In genomic region chr11:66066751-66067150, GRCh38 we compare ENCODE assay signal across 19 cellular contexts. TPM values are rescaled to one million over a fixed set of nuclear protein-coding genes. Genes with fewer than 3 reads are reported as not detected.
A peak's percentile ranks its signal among the peaks of the same experiment; 100 is the strongest.
DNase-seq lines count a peak whose midpoint lies in the region; ATAC-seq and TF ChIP-seq lines count a peak whose summit lies in the region.
"Had no signal": no experiment of that assay in that cellular context is flagged by ENCODE, and none has a peak within 500 bp of the region (broad histone marks: within the 10 kb centered on the region; RNA-seq: fewer than 3 reads in every experiment).

No MANE protein-coding gene starts in this region.

- H2AFZ ChIP-seq in MM.1S (ENCODE audit: low read length) = no peak overlapping the region
- H2AFZ ChIP-seq: neural progenitor cell had no signal

- H3K27ac ChIP-seq in MM.1S (ENCODE audit: low read length) = peak overlapping the region; percentile 95; the same call in 1 of the 2 replicates
- no peak overlapping the region for H3K27ac ChIP-seq in sigmoid colon
- H3K27ac ChIP-seq: ascending aorta, neural progenitor cell, uterus had no signal

- H4K20me1 ChIP-seq in MM.1S (ENCODE audit: insufficient read depth, low read length) = peaks cover 22% of the 10 kb centered on the region

- H3K27me3 ChIP-seq in MM.1S (replicated peaks; ENCODE audit: insufficient read depth, low read length) (no peaks in the 10 kb centered on the region), sigmoid colon (no peaks in the 10 kb centered on the region)
- H3K27me3 ChIP-seq: ascending aorta, neural progenitor cell, uterus had no signal

- H3K9me3 ChIP-seq in MM.1S (replicated peaks; ENCODE audit: insufficient read depth, low read length) (no peaks in the 10 kb centered on the region), sigmoid colon (no peaks in the 10 kb centered on the region)
- H3K9me3 ChIP-seq: ascending aorta, uterus had no signal

- no peak for TF ChIP-seq POLR2A in sigmoid colon (IDR thresholded peaks at IDR 0.05)

- peaks cover 87% of the 10 kb centered on the region for H3F3A ChIP-seq in MM.1S (ENCODE audit: insufficient read depth, low read length)

- no peaks in the 10 kb centered on the region for H3K9me2 ChIP-seq in MM.1S (replicated peaks; ENCODE audit: insufficient read depth, low read length)

- no peak overlapping the region for H3K4me3 ChIP-seq in MM.1S (ENCODE audit: low read length)
- H3K4me3 ChIP-seq in sigmoid colon = no peak overlapping the region
- H3K4me3 ChIP-seq: ascending aorta, neural progenitor cell, uterus had no signal

- TF ChIP-seq CTCF in MM.1S (IDR thresholded peaks at IDR 0.05; ENCODE audit: low read length) = no peak
- TF ChIP-seq CTCF in brain (conservative IDR thresholded peaks at IDR 0.05) = no peak
- TF ChIP-seq CTCF in sigmoid colon (IDR thresholded peaks at IDR 0.05) = no peak

- peak overlapping the region; percentile 12; the same call in 1 of the 2 replicates for H3K9ac ChIP-seq in MM.1S (ENCODE audit: low read length)
- H3K9ac ChIP-seq: neural progenitor cell had no signal

- H3K36me3 ChIP-seq in MM.1S (replicated peaks; ENCODE audit: insufficient read depth, low read length) (peaks cover 9% of the 10 kb centered on the region), sigmoid colon (peaks cover 19 to 74% (median 45%) of the 10 kb centered on the region in 4 donors)
- H3K36me3 ChIP-seq: uterus had no signal

- intact Hi-C loops in sigmoid colon (cut with DNase I) = no loop called here

- H3K79me2 ChIP-seq in MM.1S (ENCODE audit: low read length) = peaks cover 66% of the 10 kb centered on the region

- peaks cover 69% of the 10 kb centered on the region for H3K36me3 Mint-ChIP-seq in brain

- H3K9me3 Mint-ChIP-seq in brain = peaks cover 0 to 2% (median 0%) of the 10 kb centered on the region in 5 experiments
- H3K9me3 Mint-ChIP-seq: neural progenitor cell had no signal

- peaks cover 68% of the 10 kb centered on the region for H3K4me1 ChIP-seq in MM.1S (ENCODE audit: low read length)
- H3K4me1 ChIP-seq in sigmoid colon = peaks cover 0 to 31% (median 28%) of the 10 kb centered on the region in 4 donors
- H3K4me1 ChIP-seq: uterus had no signal

- peaks cover 7% of the 10 kb centered on the region for H3K27me3 Mint-ChIP-seq in brain

- ATAC-seq in HG03135 (IDR thresholded peaks at IDR 0.05; ENCODE audit: unreplicated experiment) (no peak), HG03442 (IDR thresholded peaks at IDR 0.05; ENCODE audit: unreplicated experiment) (no peak)
- ATAC-seq: right cardiac atrium had no signal

- peak overlapping the region; percentile 4; the same call in 1 of the 2 replicates for H3K4me2 ChIP-seq in MM.1S (ENCODE audit: low read depth, low read length)
- H3K4me2 ChIP-seq: neural progenitor cell had no signal

- 66 to 79% methylated on average over 3 of the region's 3 CpGs for WGBS in sigmoid colon, 2 donors

- TF ChIP-seq EP300 in sigmoid colon (IDR thresholded peaks at IDR 0.05) = no peak

- H3K4me1 Mint-ChIP-seq in brain = peaks cover 34% of the 10 kb centered on the region

- peak overlapping the region in 1 of 5 experiments; percentile 43 for H3K4me3 Mint-ChIP-seq in brain
- H3K4me3 Mint-ChIP-seq: neural progenitor cell had no signal

- peak; percentile 52 for DNase-seq in activated CD8-positive, alpha-beta memory T cell treated with anti-CD3 and anti-CD28 coated beads for 24 hours
- no peak for DNase-seq in activated CD8-positive, alpha-beta memory T cell treated with anti-CD3 and anti-CD28 coated beads, Interleukin-2, amount 50 U/mL, for 4 hours
- peak; percentile 82 for DNase-seq in MM.1S
- peak; percentile 5 for DNase-seq in sigmoid colon
- DNase-seq in hepatic stellate cell (ENCODE audit: low spot score) = no peak
- DNase-seq: DMS53; GOT3; NCI-H1092; NCI-H2227 treated with DMSO at 0.1 percent for 48 hours; right cardiac atrium; SHP77 treated with DMSO at 0.1 percent for 48 hours; stimulated activated CD4-positive, alpha-beta T cell treated with anti-CD3 and anti-CD28 coated beads, Interleukin-4, amount 100 ng/mL, for 1 hour; uterus had no signal

- H3K27ac Mint-ChIP-seq in brain = peak overlapping the region in 4 of 5 experiments; percentile 22 to 98 (median 37)
- H3K27ac Mint-ChIP-seq: neural progenitor cell had no signal

RNA-seq across cellular contexts. Expression of gene PACS1, which starts 3.3 kb away (rescaled TPM):
- 98.4 TPM for polyA plus RNA-seq in brain (ENCODE audit: insufficient read depth, low read depth, low replicate concordance)
- total RNA-seq in sigmoid colon = 10 to 100 TPM; 16.3 to 75.9 (median 26.5) TPM
- 10 to 100 TPM in 1 of 3 donors, 1 to 10 TPM in 2; 2.1 to 28.0 (median 5.4) TPM for polyA plus RNA-seq in sigmoid colon

RNA-seq across cellular contexts. Expression of gene SF3B2, which starts 14.6 kb away (rescaled TPM):
- polyA plus RNA-seq in brain (ENCODE audit: insufficient read depth, low read depth, low replicate concordance) (266 TPM), sigmoid colon (100 to 1,000 TPM in 1 of 3 donors, 10 to 100 TPM in 2; 71.7 to 119 (median 91.9) TPM)
- 100 to 1,000 TPM in 2 of 4 donors, 10 to 100 TPM in 2; 75.5 to 122 (median 102) TPM for total RNA-seq in sigmoid colon

RNA-seq across cellular contexts. Expression of gene GAL3ST3, which starts 17.8 kb away (rescaled TPM):
- polyA plus RNA-seq in brain (ENCODE audit: insufficient read depth, low read depth, low replicate concordance) = 3.7 TPM
- total RNA-seq in sigmoid colon = not detected
- polyA plus RNA-seq in sigmoid colon = under 1 TPM in 1 of 3 donors, not detected in 2; 0.04 TPM
- total RNA-seq: ascending aorta, liver had no signal
- polyA plus RNA-seq: liver had no signal

RNA-seq across cellular contexts. Expression of gene CATSPER1, which starts 40.5 kb away (rescaled TPM):
- polyA plus RNA-seq in brain (ENCODE audit: insufficient read depth, low read depth, low replicate concordance) (not detected), sigmoid colon (under 1 TPM in 1 of 3 donors, not detected in 2; 0.06 TPM)
- total RNA-seq in sigmoid colon = not detected
- total RNA-seq: ascending aorta, right cardiac atrium had no signal
- polyA plus RNA-seq: liver, right cardiac atrium had no signal

RNA-seq across cellular contexts. Expression of gene CST6, which starts 54.9 kb away (rescaled TPM):
- not detected for polyA plus RNA-seq in brain (ENCODE audit: insufficient read depth, low read depth, low replicate concordance)
- not detected for total RNA-seq in sigmoid colon
- 1 to 10 TPM in 1 of 3 donors, under 1 TPM in 1, not detected in 1; 0.10 to 1.2 TPM for polyA plus RNA-seq in sigmoid colon
- total RNA-seq: liver had no signal
- polyA plus RNA-seq: liver had no signal

Comparison
In these comparisons a context has a peak if more than half of its experiments do, and no peak if none do; other contexts are left out.
1. DNase-seq: peak in activated CD8-positive, alpha-beta memory T cell treated with anti-CD3 and anti-CD28 coated beads for 24 hours (single experiment), MM.1S (single experiment) and sigmoid colon (single experiment); none in activated CD8-positive, alpha-beta memory T cell treated with anti-CD3 and anti-CD28 coated beads, Interleukin-2, amount 50 U/mL, for 4 hours (single experiment) and hepatic stellate cell (single experiment).